In genomic region chr15:51299187-51300015, GRCh38 we compare ENCODE assay signal across 1 cellular context.
A peak's percentile ranks its signal among the peaks of the same experiment; 100 is the strongest.
TF ChIP-seq lines count a peak whose summit lies in the region.

No MANE protein-coding gene starts in this region.

TF ChIP-seq in HepG2, 621 proteins besides CTCF, POLR2A, EP300 and RAD21 (continued from another document and continues in another):
- TF ChIP-seq ZGPAT (CRISPR knock-in tag; IDR thresholded peaks at IDR 0.05), result peak; percentile 51; the same call in 1 of the 2 replicates
- peak; percentile 90 for TF ChIP-seq ZNF609 (CRISPR knock-in tag; IDR thresholded peaks at IDR 0.05; ENCODE audit: borderline replicate concordance)
- TF ChIP-seq ZNF724P (CRISPR knock-in tag; IDR thresholded peaks at IDR 0.05; ENCODE audit: borderline replicate concordance), result no peak
- peak; percentile 12; the same call in 1 of the 2 replicates for TF ChIP-seq MNT (IDR thresholded peaks at IDR 0.05)
- 0 out of 2 replicates have a peak, but pooled peaks have one; percentile 51 for TF ChIP-seq SP4 (CRISPR knock-in tag; IDR thresholded peaks at IDR 0.05)
- no peak for TF ChIP-seq BATF2 (CRISPR knock-in tag; IDR thresholded peaks at IDR 0.05)
- TF ChIP-seq TEAD3 (CRISPR knock-in tag; optimal IDR thresholded peaks at IDR 0.05; ENCODE audit: borderline replicate concordance), result no peak
- peak; percentile 74; the same call in 1 of the 2 replicates for TF ChIP-seq HDAC1 (CRISPR knock-in tag; IDR thresholded peaks at IDR 0.05)
- peak; percentile 55; the same call in 1 of the 2 replicates for TF ChIP-seq MEF2D (CRISPR knock-in tag; IDR thresholded peaks at IDR 0.05)
- TF ChIP-seq DNMT1 (CRISPR knock-in tag; IDR thresholded peaks at IDR 0.05), result no peak
- peak; percentile 34; the same call in 1 of the 2 replicates for TF ChIP-seq CBX5 (CRISPR knock-in tag; IDR thresholded peaks at IDR 0.05; ENCODE audit: borderline replicate concordance)
- TF ChIP-seq ATF7-NPFF (CRISPR knock-in tag; IDR thresholded peaks at IDR 0.05; ENCODE audit: low read depth), result 0 out of 2 replicates have a peak, but pooled peaks have one; percentile 52
- no peak for TF ChIP-seq PRPF4 (IDR thresholded peaks at IDR 0.05; ENCODE audit: low read depth, low read length, poor library complexity, severe bottlenecking)
- TF ChIP-seq IRF9 (CRISPR knock-in tag; IDR thresholded peaks at IDR 0.05; ENCODE audit: borderline replicate concordance), result peak; percentile 57; the same call in 1 of the 2 replicates
- TF ChIP-seq TFE3 (CRISPR knock-in tag; IDR thresholded peaks at IDR 0.05), result peak; percentile 76; the same call in 1 of the 2 replicates
- 0 out of 4 replicates have a peak, but pooled peaks of 1 of the 2 experiments have one; percentile 24 for TF ChIP-seq HMGXB4 (CRISPR knock-in tag; IDR thresholded peaks at IDR 0.05; ENCODE audit: borderline replicate concordance in 1 of 2, low read depth in 1 of 2)
- no peak for TF ChIP-seq RELA (CRISPR knock-in tag; IDR thresholded peaks at IDR 0.05)
- peak; percentile 76 for TF ChIP-seq AHDC1 (CRISPR knock-in tag; IDR thresholded peaks at IDR 0.05; ENCODE audit: borderline replicate concordance)
- TF ChIP-seq ZNF142 (CRISPR knock-in tag; IDR thresholded peaks at IDR 0.05), result peak; percentile 27; the same call in 1 of the 2 replicates
